8 cellular contexts compared by ENCODE assay signal in genomic region chr16:88569614-88569984, GRCh38. TPM values are rescaled to one million over a fixed set of nuclear protein-coding genes. Genes with fewer than 3 reads are reported as not detected.
DNase-seq lines count a peak whose midpoint lies in the region; ATAC-seq and TF ChIP-seq lines count a peak whose summit lies in the region.

No MANE protein-coding gene starts in this region.

- H3K27ac ChIP-seq in SK-N-MC: no peak overlapping the region
- H3K27ac ChIP-seq in osteoblast (ENCODE audit: low read depth, low read length): peak overlapping the region; percentile 35

- peaks cover 44% of the 10 kb centered on the region for H3K79me2 ChIP-seq in osteoblast (ENCODE audit: insufficient read depth, low read length)

- peaks cover 27% of the 10 kb centered on the region for H3K4me1 ChIP-seq in osteoblast (ENCODE audit: insufficient read depth, low read length)

- H3K27me3 ChIP-seq in osteoblast (ENCODE audit: insufficient read depth, low read length): no peaks in the 10 kb centered on the region

- peak; percentile 22 for ATAC-seq in HG02870 (IDR thresholded peaks at IDR 0.05; ENCODE audit: unreplicated experiment)

- H4K20me1 ChIP-seq in osteoblast (ENCODE audit: insufficient read depth, low read length): peaks cover 26% of the 10 kb centered on the region

- H3K36me3 ChIP-seq in SK-N-MC (ENCODE audit: insufficient read depth, low read length): no peaks in the 10 kb centered on the region; the same call in 1 of the 2 replicates
- peaks cover 6% of the 10 kb centered on the region for H3K36me3 ChIP-seq in osteoblast (ENCODE audit: insufficient read depth, low read length)

- H3K9me3 ChIP-seq in SK-N-MC (ENCODE audit: low read depth, low read length) (no peaks in the 10 kb centered on the region), osteoblast (ENCODE audit: low read depth, low read length) (no peaks in the 10 kb centered on the region)

- DNase-seq in NCI-H748 (lab: John Stamatoyannopoulos, UW; ENCODE audit: unreplicated experiment) (peak; percentile 33), NCI-H748 treated with DMSO at 0.1 percent for 48 hours (lab: John Stamatoyannopoulos, UW) (no peak), SK-N-MC (ENCODE audit: low read depth, low spot score) (no peak), fibroblast of mammary gland (ENCODE audit: low read depth) (peak; percentile 19), osteoblast (ENCODE audit: insufficient read length, low spot score, missing footprints) (no peak), NCI-H1694 (lab: John Stamatoyannopoulos, UW) (no peak), GDM1 (lab: John Stamatoyannopoulos, UW) (no peak)

- peak overlapping the region; percentile 91 for H2AFZ ChIP-seq in osteoblast (ENCODE audit: low read length)

- TF ChIP-seq CTCF in fibroblast of mammary gland (conservative IDR thresholded peaks at IDR 0.05; ENCODE audit: control insufficient read depth, insufficient read depth, low read depth, low read length) (no peak), osteoblast (IDR thresholded peaks at IDR 0.05; ENCODE audit: extremely low read depth, low read depth, low read length) (no peak)

- H3K9ac ChIP-seq in SK-N-MC (ENCODE audit: insufficient read length): peak overlapping the region; percentile 77

- H3K4me3 ChIP-seq in SK-N-MC: peak overlapping the region; percentile 80
- peak overlapping the region; percentile 69 for H3K4me3 ChIP-seq in fibroblast of mammary gland (ENCODE audit: control insufficient read depth, low read depth, low read length)
- peak overlapping the region; percentile 90 for H3K4me3 ChIP-seq in osteoblast (ENCODE audit: insufficient read depth, low read length)

- H3K4me2 ChIP-seq in osteoblast (ENCODE audit: insufficient read depth, low read length): peak overlapping the region; percentile 85

RNA-seq across cellular contexts. Expression of gene ZC3H18, which starts 0.6 kb away (rescaled TPM):
- 10.6 and 10.9 TPM in 2 replicates for total RNA-seq in osteoblast

Comparison
In these comparisons a context has a peak if more than half of its experiments do, and no peak if none do; other contexts are left out.
1. DNase-seq: peak in NCI-H748 (single experiment) and fibroblast of mammary gland (single experiment); none in NCI-H748 treated with DMSO at 0.1 percent for 48 hours (single experiment), SK-N-MC (single experiment), osteoblast (single experiment), NCI-H1694 (single experiment) and GDM1 (single experiment).
2. Peak in every context shown above with its lines, with median percentiles within 50 percentile points of each other: H3K4me3 ChIP-seq.